Comparison of ENCODE assay signal across 8 cellular contexts in the genomic region with DNA sequence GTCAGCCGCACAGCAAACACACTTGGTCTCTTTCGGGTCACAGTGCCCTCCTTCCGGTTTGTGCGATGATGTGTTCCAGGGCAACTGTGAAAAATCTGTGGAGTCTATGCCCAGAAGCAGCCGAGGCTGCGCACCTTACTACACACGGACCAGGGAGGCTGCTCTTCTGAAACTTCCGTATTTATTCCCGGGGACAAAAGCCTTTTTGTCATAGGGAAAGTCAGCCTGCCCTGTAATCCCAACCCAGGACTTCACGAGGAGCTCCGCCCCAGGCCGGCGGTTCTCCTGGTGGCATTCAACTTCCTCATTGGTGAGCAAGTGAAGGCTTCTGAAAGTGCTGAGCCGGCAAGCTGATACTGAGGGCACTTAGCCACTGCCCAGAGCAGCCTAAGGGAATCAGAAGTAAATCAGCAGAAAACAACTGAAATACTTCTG.
DNase-seq lines count a peak whose midpoint lies in the region; ATAC-seq and TF ChIP-seq lines count a peak whose summit lies in the region.

No MANE protein-coding gene starts in this region.

- no peaks in the 10 kb centered on the region for H3K36me3 ChIP-seq in ES-I3 (ENCODE audit: insufficient read depth, low read length)
- no peaks in the 10 kb centered on the region for H3K36me3 ChIP-seq in KMS-11 (ENCODE audit: insufficient read depth)
- H3K36me3 ChIP-seq in iPS-20b (ENCODE audit: insufficient read depth, low read depth, low read length) = no peaks in the 10 kb centered on the region

- H3K4me3 ChIP-seq in KMS-11 (IDR thresholded peaks at IDR 0.05; ENCODE audit: insufficient read depth, low read depth, low read length) (peak overlapping the region; percentile 49), iPS-20b (ENCODE audit: low read length) (peak overlapping the region; percentile 51; the same call in 1 of the 2 replicates)

- peaks cover 10% of the 10 kb centered on the region; the same call in 1 of the 2 replicates for H3K79me2 ChIP-seq in KMS-11 (ENCODE audit: insufficient read depth, low read depth)

- peak overlapping the region; percentile 42 for H3K9ac ChIP-seq in ES-I3 (ENCODE audit: low read depth, low read length)
- H3K9ac ChIP-seq in KMS-11 = peak overlapping the region; percentile 64
- H3K9ac ChIP-seq in iPS-20b (ENCODE audit: low read depth, low read length) = peak overlapping the region; percentile 67; the same call in 1 of the 2 replicates

- H3K36me3 Mint-ChIP-seq in activated T-helper 1 cell treated with anti-CD3 and anti-CD28 coated beads, Interleukin-12 subunit alpha, Interleukin-12 subunit beta, Interleukin-2, Interleukin-4 antibody, amounts not matched to agents 30 ng/mL and 10 ng/mL and 1 ng/mL, durations not matched to agents 14 hours and 24 hours and 36 hours (ENCODE audit: low read depth) = no peaks in the 10 kb centered on the region
- no peaks in the 10 kb centered on the region for H3K36me3 Mint-ChIP-seq in stimulated activated memory B cell treated with anti-CD40 and anti-IgM and Interleukin-4, amounts not matched to agents 10 μg/mL and 1 μg/mL and 100 μg/mL, for 72 hours

- H2AFZ ChIP-seq in KMS-11 (ENCODE audit: low read depth) = peak overlapping the region; percentile 62

- no peaks in the 10 kb centered on the region for H4K20me1 ChIP-seq in KMS-11 (ENCODE audit: insufficient read depth)

- ATAC-seq in stimulated activated memory B cell treated with anti-CD40 and anti-IgM and Interleukin-4, amounts not matched to agents 10 μg/mL and 1 μg/mL and 100 μg/mL, for 72 hours = peak; percentile 35
- ATAC-seq in GM19455 (IDR thresholded peaks at IDR 0.05; ENCODE audit: unreplicated experiment) (no peak), GM21717 (IDR thresholded peaks at IDR 0.05; ENCODE audit: unreplicated experiment) (no peak)

- H3K27me3 ChIP-seq in KMS-11 (ENCODE audit: insufficient read depth, low read depth) (no peaks in the 10 kb centered on the region), iPS-20b (ENCODE audit: insufficient read depth, low read length) (no peaks in the 10 kb centered on the region)

- no peak overlapping the region for H3K27ac Mint-ChIP-seq in activated T-helper 1 cell treated with anti-CD3 and anti-CD28 coated beads, Interleukin-12 subunit alpha, Interleukin-12 subunit beta, Interleukin-2, Interleukin-4 antibody, amounts not matched to agents 30 ng/mL and 10 ng/mL and 1 ng/mL, durations not matched to agents 14 hours and 24 hours and 36 hours
- peak overlapping the region; percentile 48 for H3K27ac Mint-ChIP-seq in stimulated activated memory B cell treated with anti-CD40 and anti-IgM and Interleukin-4, amounts not matched to agents 10 μg/mL and 1 μg/mL and 100 μg/mL, for 72 hours

- H3K4me1 ChIP-seq in ES-I3 (ENCODE audit: insufficient read depth, low read length) (peaks cover 27% of the 10 kb centered on the region), KMS-11 (ENCODE audit: low read depth, poor library complexity, severe bottlenecking) (peaks cover 55% of the 10 kb centered on the region), iPS-20b (ENCODE audit: insufficient read depth, low read length) (peaks cover 29% of the 10 kb centered on the region)

- H3K27me3 Mint-ChIP-seq in activated T-helper 1 cell treated with anti-CD3 and anti-CD28 coated beads, Interleukin-12 subunit alpha, Interleukin-12 subunit beta, Interleukin-2, Interleukin-4 antibody, amounts not matched to agents 30 ng/mL and 10 ng/mL and 1 ng/mL, durations not matched to agents 14 hours and 24 hours and 36 hours (ENCODE audit: insufficient read depth) = peaks cover 19% of the 10 kb centered on the region
- H3K27me3 Mint-ChIP-seq in stimulated activated memory B cell treated with anti-CD40 and anti-IgM and Interleukin-4, amounts not matched to agents 10 μg/mL and 1 μg/mL and 100 μg/mL, for 72 hours = peaks cover 54% of the 10 kb centered on the region

- peaks cover 7% of the 10 kb centered on the region for H3K4me1 Mint-ChIP-seq in activated T-helper 1 cell treated with anti-CD3 and anti-CD28 coated beads, Interleukin-12 subunit alpha, Interleukin-12 subunit beta, Interleukin-2, Interleukin-4 antibody, amounts not matched to agents 30 ng/mL and 10 ng/mL and 1 ng/mL, durations not matched to agents 14 hours and 24 hours and 36 hours (ENCODE audit: low read depth)
- H3K4me1 Mint-ChIP-seq in stimulated activated memory B cell treated with anti-CD40 and anti-IgM and Interleukin-4, amounts not matched to agents 10 μg/mL and 1 μg/mL and 100 μg/mL, for 72 hours = peaks cover 16% of the 10 kb centered on the region

- no peaks in the 10 kb centered on the region for H3K9me3 ChIP-seq in ES-I3 (ENCODE audit: control insufficient read depth, insufficient read depth, low read length)
- no peaks in the 10 kb centered on the region for H3K9me3 ChIP-seq in iPS-20b (ENCODE audit: insufficient read depth, low read depth, low read length)

- H3K4me2 ChIP-seq in KMS-11 = peak overlapping the region; percentile 98

- no peak for DNase-seq in activated T-helper 1 cell treated with anti-CD3 and anti-CD28 coated beads, Interleukin-12 subunit alpha, Interleukin-12 subunit beta, Interleukin-2, Interleukin-4 antibody, amounts not matched to agents 30 ng/mL and 10 ng/mL and 1 ng/mL, durations not matched to agents 14 hours and 24 hours and 36 hours (ENCODE audit: low spot score)
- DNase-seq in NCI-H1436 treated with DMSO at 0.1 percent for 48 hours (lab: John Stamatoyannopoulos, UW) = no peak

- H3K27ac ChIP-seq in KMS-11 (peak overlapping the region; percentile 88), iPS-20b (ENCODE audit: low read length) (peak overlapping the region; percentile 81)

- H3K4me3 Mint-ChIP-seq in activated T-helper 1 cell treated with anti-CD3 and anti-CD28 coated beads, Interleukin-12 subunit alpha, Interleukin-12 subunit beta, Interleukin-2, Interleukin-4 antibody, amounts not matched to agents 30 ng/mL and 10 ng/mL and 1 ng/mL, durations not matched to agents 14 hours and 24 hours and 36 hours = peak overlapping the region; percentile 5
- H3K4me3 Mint-ChIP-seq in stimulated activated memory B cell treated with anti-CD40 and anti-IgM and Interleukin-4, amounts not matched to agents 10 μg/mL and 1 μg/mL and 100 μg/mL, for 72 hours = peak overlapping the region; percentile 79

- no peaks in the 10 kb centered on the region for H3K9me3 Mint-ChIP-seq in activated T-helper 1 cell treated with anti-CD3 and anti-CD28 coated beads, Interleukin-12 subunit alpha, Interleukin-12 subunit beta, Interleukin-2, Interleukin-4 antibody, amounts not matched to agents 30 ng/mL and 10 ng/mL and 1 ng/mL, durations not matched to agents 14 hours and 24 hours and 36 hours
- no peaks in the 10 kb centered on the region for H3K9me3 Mint-ChIP-seq in stimulated activated memory B cell treated with anti-CD40 and anti-IgM and Interleukin-4, amounts not matched to agents 10 μg/mL and 1 μg/mL and 100 μg/mL, for 72 hours

- no peak for TF ChIP-seq CTCF in KMS-11 (conservative IDR thresholded peaks at IDR 0.05; ENCODE audit: low read depth, low read length)

- intact Hi-C loops in activated T-helper 1 cell treated with anti-CD3 and anti-CD28 coated beads, Interleukin-12 subunit alpha, Interleukin-12 subunit beta, Interleukin-2, Interleukin-4 antibody, amounts not matched to agents 30 ng/mL and 10 ng/mL and 1 ng/mL, durations not matched to agents 14 hours and 24 hours and 36 hours (cut with micrococcal nuclease) = no loop called here
